ENCODE assay signal across 1 cellular context in the genomic region with DNA sequence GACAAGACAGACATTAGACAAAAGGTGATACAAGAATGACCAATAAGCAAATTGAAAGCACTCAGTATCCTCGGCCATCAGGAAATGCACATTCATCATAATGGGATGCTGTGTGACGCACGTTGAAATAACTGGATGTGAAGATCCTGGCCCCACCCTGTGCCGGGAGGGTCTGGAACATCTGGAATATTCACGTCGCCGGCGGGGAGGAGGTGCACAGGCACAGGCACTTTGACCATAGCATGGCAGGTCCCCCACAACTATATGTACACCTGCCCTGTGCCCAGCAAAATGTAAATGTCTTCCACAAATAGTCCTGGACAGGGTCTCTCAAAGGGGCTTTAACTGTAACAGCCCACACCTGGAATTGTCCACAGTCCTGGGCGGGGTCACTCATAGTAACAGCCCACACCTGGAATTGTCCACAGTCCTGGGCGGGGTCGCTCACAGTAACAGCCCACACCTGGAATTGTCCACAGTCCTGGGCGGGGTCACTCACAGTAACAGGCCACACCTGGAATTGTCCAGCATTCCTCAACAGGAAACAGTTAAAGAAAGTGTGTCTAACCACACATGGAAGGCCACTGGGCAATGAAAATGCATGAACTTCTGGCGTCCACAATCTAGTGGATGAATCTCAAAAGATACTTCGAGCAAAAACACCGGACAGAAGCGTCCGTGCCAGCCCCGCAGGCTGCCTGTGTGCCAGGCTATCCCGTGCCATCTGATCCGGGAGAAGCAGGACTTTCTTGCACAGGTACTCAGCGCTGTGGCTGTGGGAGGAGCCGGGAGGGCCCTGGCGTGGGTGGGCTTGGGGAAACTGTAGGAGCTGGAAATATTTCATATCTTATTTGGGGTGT.
TF ChIP-seq lines count a peak whose summit lies in the region.

No MANE protein-coding gene starts in this region.

TF ChIP-seq in HepG2, 621 proteins besides CTCF, POLR2A, EP300 and RAD21:
- peak; percentile 44; the same call in 1 of the 2 replicates for TF ChIP-seq MAFF (IDR thresholded peaks at IDR 0.05; ENCODE audit: low read depth, low read length)
- no peak for TF ChIP-seq PHF20 (CRISPR knock-in tag; IDR thresholded peaks at IDR 0.05)
- no peak for TF ChIP-seq DMAP1 (CRISPR knock-in tag; IDR thresholded peaks at IDR 0.05)
- TF ChIP-seq ZBTB21 (CRISPR knock-in tag; IDR thresholded peaks at IDR 0.05): no peak
- TF ChIP-seq MAFK (conservative IDR thresholded peaks at IDR 0.05 in 1 of 2, IDR thresholded peaks at IDR 0.05 in 1 of 2; ENCODE audit: low read length in 2 of 2): peak in 1 of 2 experiments; percentile 45; a peak in 3 of 4 replicates
- no peak for TF ChIP-seq YEATS4 (CRISPR knock-in tag; IDR thresholded peaks at IDR 0.05; ENCODE audit: borderline replicate concordance)
- TF ChIP-seq CREB1 (IDR thresholded peaks at IDR 0.05): no peak
- TF ChIP-seq CREB1 (CRISPR knock-in tag; IDR thresholded peaks at IDR 0.05): no peak
- TF ChIP-seq FOXP1 (IDR thresholded peaks at IDR 0.05): no peak
- TF ChIP-seq FOXP1 (CRISPR knock-in tag; IDR thresholded peaks at IDR 0.05): no peak
- no peak for TF ChIP-seq NFYC (CRISPR knock-in tag; IDR thresholded peaks at IDR 0.05)
- TF ChIP-seq RXRB (CRISPR knock-in tag; IDR thresholded peaks at IDR 0.05; ENCODE audit: borderline replicate concordance): no peak
